Comparison of ENCODE assay signal across 26 cellular contexts in genomic region chr13:19283836-19284235, GRCh38.
"Had no signal": no experiment of that assay in that cellular context is flagged by ENCODE, and none has a peak within 500 bp of the region (broad histone marks: within the 10 kb centered on the region; RNA-seq: fewer than 3 reads in every experiment).

No MANE protein-coding gene starts in this region.

- H3K4me1 ChIP-seq: pancreas, prostate gland, right lobe of liver, sigmoid colon, stomach, thyroid gland, tibial nerve, upper lobe of left lung, uterus had no signal

- H3K36me3 ChIP-seq: neutrophil, pancreas, prostate gland, right lobe of liver, sigmoid colon, stomach, thoracic aorta, thyroid gland, tibial nerve, upper lobe of left lung, uterus had no signal

- ATAC-seq: naive thymus-derived CD8-positive, alpha-beta T cell; natural killer cell treated with Interleukin-12 subunit alpha and Interleukin-12 subunit beta and Interleukin-15 and Interleukin-18, amount 100 ng/mL, for 72 hours; pancreas; right cardiac atrium; right lobe of liver; stimulated activated effector memory CD8-positive, alpha-beta T cell treated with anti-CD3 and anti-CD28 coated beads, Interleukin-12 subunit alpha, Interleukin-12 subunit beta, amount 100 ng/mL, for 72 hours; stimulated activated naive B cell treated with anti-CD40 and anti-IgM and Interleukin-4, amounts not matched to agents 10 μg/mL and 1 μg/mL and 100 μg/mL, for 72 hours had no signal

- H3K4me3 ChIP-seq: pancreas, prostate gland, right lobe of liver, sigmoid colon, stomach, thoracic aorta, thyroid gland, tibial nerve, upper lobe of left lung, uterus had no signal

- H3K27ac ChIP-seq: neutrophil, pancreas, prostate gland, right lobe of liver, sigmoid colon, stomach, thoracic aorta, thyroid gland, tibial nerve, upper lobe of left lung, uterus had no signal

- DNase-seq: naive thymus-derived CD8-positive, alpha-beta T cell; nephron progenitor cell; nucleus accumbens; pancreas; retina; right cardiac atrium; right lobe of liver; sigmoid colon; small intestine; stimulated activated CD4-positive, alpha-beta T cell treated with anti-CD3 and anti-CD28 coated beads, Interleukin-15, amount 100 ng/mL, for 24 hours; stimulated activated CD4-positive, alpha-beta T cell treated with anti-CD3 and anti-CD28 coated beads, Interleukin-2, amount 100 ng/mL, for 24 hours; stimulated activated CD4-positive, alpha-beta T cell treated with anti-CD3 and anti-CD28 coated beads, Interleukin-2, amount 100 ng/mL, for 48 hours; stimulated activated CD4-positive, alpha-beta T cell treated with anti-CD3 and anti-CD28 coated beads, Interleukin-4, amount 100 ng/mL, for 24 hours; stimulated activated naive B cell treated with anti-CD40 and anti-IgM and Interleukin-4, amounts not matched to agents 10 μg/mL and 1 μg/mL and 100 μg/mL, for 72 hours; stimulated activated naive CD4-positive, alpha-beta T cell treated with Interleukin-2 at 50 U/mL for 16 hours; stomach; thyroid gland; trophoblast cell; upper lobe of left lung; uterus had no signal

- H3K27me3 ChIP-seq: neutrophil, pancreas, right lobe of liver, sigmoid colon, stomach, thyroid gland, tibial nerve, upper lobe of left lung, uterus had no signal

- H3K9me3 ChIP-seq: neutrophil, pancreas, prostate gland, right lobe of liver, thoracic aorta, thyroid gland, tibial nerve, upper lobe of left lung, uterus had no signal
